ENCODE assay signal across 8 cellular contexts in genomic region chr6:45378324-45378926, GRCh38. TPM values are rescaled to one million over a fixed set of nuclear protein-coding genes. Genes with fewer than 3 reads are reported as not detected.
DNase-seq lines count a peak whose midpoint lies in the region; ATAC-seq and TF ChIP-seq lines count a peak whose summit lies in the region.

No MANE protein-coding gene starts in this region.

- H3K27me3 ChIP-seq in upper lobe of left lung, result no peaks in the 10 kb centered on the region

- peaks cover 23% of the 10 kb centered on the region for H3K4me1 Mint-ChIP-seq in dendritic cell treated with granulocyte-macrophage colony-stimulating factor and Interleukin-4, amounts not matched to agents 40 ng/mL and 50 ng/mL, for 4 days (ENCODE audit: low read depth)

- peaks cover 0 to 21% (median 9%) of the 10 kb centered on the region in 4 donors for H3K4me1 ChIP-seq in upper lobe of left lung

- ATAC-seq in GM18861 (IDR thresholded peaks at IDR 0.05; ENCODE audit: unreplicated experiment) (peak; percentile 8), HG03066 (IDR thresholded peaks at IDR 0.05; ENCODE audit: low read depth, unreplicated experiment) (peak; percentile 25), upper lobe of left lung (ENCODE audit: low FRiP score in 2 of 2) (peak; percentile 52 to 70)

- peaks cover 15% of the 10 kb centered on the region for H3K36me3 Mint-ChIP-seq in dendritic cell treated with granulocyte-macrophage colony-stimulating factor and Interleukin-4, amounts not matched to agents 40 ng/mL and 50 ng/mL, for 4 days (ENCODE audit: low read depth)

- H3K36me3 ChIP-seq in upper lobe of left lung, result no peaks in the 10 kb centered on the region

- H3K9me3 Mint-ChIP-seq in dendritic cell treated with granulocyte-macrophage colony-stimulating factor and Interleukin-4, amounts not matched to agents 40 ng/mL and 50 ng/mL, for 4 days, result no peaks in the 10 kb centered on the region

- TF ChIP-seq CTCF in AG10803 (conservative IDR thresholded peaks at IDR 0.05; ENCODE audit: low read length) (no peak), upper lobe of left lung (IDR thresholded peaks at IDR 0.05) (no peak)

- TF ChIP-seq POLR2A in upper lobe of left lung (IDR thresholded peaks at IDR 0.05), result no peak

- WGBS in upper lobe of left lung, 2 donors, result 1 to 3% methylated on average over 22 of the region's 22 CpGs

- no peaks in the 10 kb centered on the region for H3K27me3 Mint-ChIP-seq in dendritic cell treated with granulocyte-macrophage colony-stimulating factor and Interleukin-4, amounts not matched to agents 40 ng/mL and 50 ng/mL, for 4 days

- H3K4me3 Mint-ChIP-seq in dendritic cell treated with granulocyte-macrophage colony-stimulating factor and Interleukin-4, amounts not matched to agents 40 ng/mL and 50 ng/mL, for 4 days, result peak overlapping the region; percentile 95

- DNase-seq in AG10803 (ENCODE audit: low read depth), result no peak
- peak; percentile 42 for DNase-seq in RPMI8226
- DNase-seq in middle frontal gyrus (ENCODE audit: extremely low spot score, low spot score), result peak; percentile 36
- peak; percentile 42 to 52 for DNase-seq in upper lobe of left lung
- DNase-seq in NCI-H1048 (lab: John Stamatoyannopoulos, UW), result no peak

- H3K27ac Mint-ChIP-seq in dendritic cell treated with granulocyte-macrophage colony-stimulating factor and Interleukin-4, amounts not matched to agents 40 ng/mL and 50 ng/mL, for 4 days, result peak overlapping the region; percentile 99

- intact Hi-C loops in dendritic cell treated with granulocyte-macrophage colony-stimulating factor and Interleukin-4, amounts not matched to agents 40 ng/mL and 50 ng/mL, for 4 days (cut with micrococcal nuclease), result loop anchor here (5.0 kb wide), 2 partner anchors 44 to 334 kb away; no protein-coding TSS in a partner anchor

- H3K4me3 ChIP-seq in AG10803 (ENCODE audit: low read length) (peak overlapping the region; percentile 80), upper lobe of left lung (peak overlapping the region; percentile 62 to 88 (median 78))

- TF ChIP-seq EP300 in upper lobe of left lung (IDR thresholded peaks at IDR 0.05), result no peak

- H3K27ac ChIP-seq in upper lobe of left lung, result peak overlapping the region; percentile 95 to 99 (median 96)

- no peaks in the 10 kb centered on the region for H3K9me3 ChIP-seq in upper lobe of left lung

RNA-seq across cellular contexts. Expression of gene SUPT3H, which starts 0.7 kb away (rescaled TPM):
- total RNA-seq in upper lobe of left lung, result 10 to 100 TPM in 2 of 6 donors, 1 to 10 TPM in 4; 6.4 to 45.1 (median 8.9) TPM

RNA-seq across cellular contexts. Expression of gene RUNX2, which starts 50.3 kb away (rescaled TPM):
- 10 to 100 TPM in 1 of 6 donors, 1 to 10 TPM in 5; 2.6 to 12.2 (median 5.5) TPM for total RNA-seq in upper lobe of left lung

Comparison
In these comparisons a context has a peak if more than half of its experiments do, and no peak if none do; other contexts are left out.
1. DNase-seq: peak in RPMI8226 (single experiment), middle frontal gyrus (single experiment) and upper lobe of left lung (2 of 2); none in AG10803 (single experiment) and NCI-H1048 (single experiment).
2. ATAC-seq: peak in every context shown above with its lines; median percentile 61 in upper lobe of left lung; 25 in HG03066; 8 in GM18861.